In the genomic region with DNA sequence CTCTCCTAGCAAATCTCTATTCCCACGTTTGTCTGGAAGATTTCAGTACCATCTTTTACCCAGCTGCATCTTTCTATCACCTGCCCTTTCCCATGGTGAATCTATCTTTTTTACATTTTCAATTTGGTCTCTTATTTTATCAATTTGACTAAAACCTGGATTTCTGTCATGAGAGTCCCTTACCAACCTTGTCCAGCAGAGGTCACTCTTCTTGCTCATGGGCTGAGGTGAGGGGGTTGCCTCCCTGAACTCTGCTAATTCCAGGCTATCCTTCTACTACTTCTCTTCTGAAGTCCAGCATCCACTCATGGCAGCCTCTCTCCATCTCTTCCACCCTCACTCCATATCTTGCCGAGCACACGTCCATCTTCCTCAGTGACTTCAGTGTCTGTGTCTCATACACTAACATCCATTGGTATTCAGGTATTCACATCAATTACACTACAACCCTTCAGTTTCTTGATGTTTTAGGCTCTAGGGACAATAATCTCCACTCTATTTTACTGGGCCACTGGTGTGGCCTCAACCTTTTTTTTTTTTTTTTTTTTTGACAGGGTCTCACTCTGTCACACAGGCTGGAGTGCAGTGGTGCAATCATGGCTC, we compare ENCODE assay signal across 8 cellular contexts. TPM values are rescaled to one million over a fixed set of nuclear protein-coding genes. Genes with fewer than 3 reads are reported as not detected.
DNase-seq lines count a peak whose midpoint lies in the region; ATAC-seq, FAIRE-seq and TF ChIP-seq lines count a peak whose summit lies in the region.

No MANE protein-coding gene starts in this region.

- H3K79me1 ChIP-seq in H1 (ENCODE audit: low read depth, low read length): no peaks in the 10 kb centered on the region

- no peak overlapping the region for H4K5ac ChIP-seq in H1 (ENCODE audit: insufficient read length, low read depth, low read length)

- H3K27ac ChIP-seq in H1 (ENCODE audit: low read depth, low read length): no peak overlapping the region
- no peak overlapping the region for H3K27ac ChIP-seq in osteoblast (ENCODE audit: low read depth, low read length)

- H3K9me3 ChIP-seq in H1 (ENCODE audit: insufficient read depth in 2 of 2, low read depth in 1 of 2, low read length in 1 of 2) (no peaks in the 10 kb centered on the region), osteoblast (ENCODE audit: low read depth, low read length) (no peaks in the 10 kb centered on the region)

- no peaks in the 10 kb centered on the region for H3K79me2 ChIP-seq in H1 (ENCODE audit: control insufficient read depth in 1 of 2, insufficient read depth in 2 of 2, low read length in 2 of 2)
- no peaks in the 10 kb centered on the region for H3K79me2 ChIP-seq in osteoblast (ENCODE audit: insufficient read depth, low read length)

- WGBS in H1 (ENCODE audit: extremely low coverage in 1 of 2, insufficient coverage in 1 of 2, insufficient read length in 1 of 2, insufficient replicate concordance in 2 of 2, low coverage in 1 of 2, low lambda C conversion rate in 2 of 2, missing lambda C conversion rate in 1 of 2), 2 experiments: 31% methylated on average over 3 of the region's 3 CpGs; no CpG with 5 or more reads in 1 of the 2 experiments

- no peak for TF ChIP-seq EP300 in H1 (IDR thresholded peaks at IDR 0.05; ENCODE audit: borderline replicate concordance in 1 of 2, low read depth in 2 of 2, low read length in 2 of 2)

- no peak overlapping the region for H4K8ac ChIP-seq in H1 (ENCODE audit: extremely low read depth, insufficient read depth, low read length)

- H3K4me3 ChIP-seq in AG09309 (ENCODE audit: control insufficient read depth, low read depth, low read length) (no peak overlapping the region), H1 (ENCODE audit: extremely low read depth in 1 of 4, insufficient read depth in 2 of 4, low read depth in 3 of 4, low read length in 4 of 4) (no peak overlapping the region), osteoblast (ENCODE audit: insufficient read depth, low read length) (no peak overlapping the region)

- no peak overlapping the region for H2BK5ac ChIP-seq in H1 (ENCODE audit: low read depth, low read length)

- H2AFZ ChIP-seq in H1 (ENCODE audit: low read length): peak overlapping the region; percentile 78; the same call in 1 of the 2 replicates
- H2AFZ ChIP-seq in osteoblast (ENCODE audit: low read length): no peak overlapping the region

- no peak overlapping the region for H2BK20ac ChIP-seq in H1 (ENCODE audit: low read length)

- no peaks in the 10 kb centered on the region for H3K27me3 ChIP-seq in H1 (replicated peaks in 1 of 4; ENCODE audit: control insufficient read depth in 3 of 4, extremely low read depth in 1 of 4, insufficient read depth in 3 of 4, low read length in 3 of 4)
- H3K27me3 ChIP-seq in osteoblast (ENCODE audit: insufficient read depth, low read length): no peaks in the 10 kb centered on the region

- peak overlapping the region; percentile 83 for H4K91ac ChIP-seq in H1 (replicated peaks; ENCODE audit: insufficient read length, low read length)

- no peak overlapping the region for H3K23ac ChIP-seq in H1 (ENCODE audit: insufficient read length)

- TF ChIP-seq RAD21 in H1 (IDR thresholded peaks at IDR 0.05 in 1 of 2, conservative IDR thresholded peaks at IDR 0.05 in 1 of 2; ENCODE audit: low read depth in 2 of 2, low read length in 2 of 2): peak; percentile 66 to 75

- H3K36me3 ChIP-seq in H1 (ENCODE audit: control insufficient read depth in 2 of 4, insufficient read depth in 4 of 4, low read length in 3 of 4) (no peaks in the 10 kb centered on the region), osteoblast (ENCODE audit: insufficient read depth, low read length) (no peaks in the 10 kb centered on the region)

- H3K4ac ChIP-seq in H1 (replicated peaks; ENCODE audit: insufficient read length, low read depth, low read length): no peak overlapping the region

- H3K4me2 ChIP-seq in H1 (ENCODE audit: insufficient read depth in 1 of 2, low read depth in 2 of 2, low read length in 2 of 2) (no peak overlapping the region), osteoblast (ENCODE audit: insufficient read depth, low read length) (no peak overlapping the region)

- no peaks in the 10 kb centered on the region for H3K23me2 ChIP-seq in H1 (ENCODE audit: low read depth, low read length)

- no peak for TF ChIP-seq POLR2A in H1 (IDR thresholded peaks at IDR 0.05; ENCODE audit: control extremely low read depth in 1 of 2, low read depth in 2 of 2, low read length in 2 of 2)

- DNase-seq in AG09309 (ENCODE audit: low read depth): no peak
- peak; percentile 52 for DNase-seq in GM10266 (ENCODE audit: extremely low spot score)
- DNase-seq in H1 (ENCODE audit: low read depth in 1 of 2, low spot score in 2 of 2): peak in 1 of 2 experiments; percentile 68
- DNase-seq in osteoblast (ENCODE audit: insufficient read length, low spot score, missing footprints): peak; percentile 23
- DNase-seq in cerebellar nuclear complex (lab: John Stamatoyannopoulos, UW): no peak

- TF ChIP-seq CTCF in AG09309 (IDR thresholded peaks at IDR 0.05; ENCODE audit: control insufficient read depth, insufficient read depth, low read depth, low read length, missing control alignments) (peak; percentile 80), GM10266 (IDR thresholded peaks at IDR 0.05; ENCODE audit: control insufficient read depth, insufficient read depth, low read depth, missing control alignments) (peak; percentile 74), H1 (IDR thresholded peaks at IDR 0.05; ENCODE audit: control extremely low read depth in 1 of 3, insufficient read depth in 1 of 3, low read depth in 1 of 3, low read length in 3 of 3) (peak; percentile 59 to 82 (median 69)), osteoblast (IDR thresholded peaks at IDR 0.05; ENCODE audit: extremely low read depth, low read depth, low read length) (peak; percentile 88)

- H3K4me1 ChIP-seq in H1 (replicated peaks in 1 of 4; ENCODE audit: control insufficient read depth in 3 of 4, insufficient read depth in 4 of 4, low read length in 3 of 4) (peaks cover 0 to 4% (median 0%) of the 10 kb centered on the region in 4 experiments; a peak in 1 of 7 replicates), osteoblast (ENCODE audit: insufficient read depth, low read length) (peaks cover 4% of the 10 kb centered on the region)

- H3K56ac ChIP-seq in H1 (replicated peaks; ENCODE audit: insufficient read length, low read depth, low read length): no peak overlapping the region

- no peak overlapping the region for H2BK120ac ChIP-seq in H1 (replicated peaks; ENCODE audit: low read depth, low read length)

- peak; percentile 55 for ATAC-seq in HG03571 (IDR thresholded peaks at IDR 0.05; ENCODE audit: unreplicated experiment)
- ATAC-seq in SK-N-SH treated with all-trans-retinoic acid at 6 μM for 48 hours: peak; percentile 68
- ATAC-seq in GM18858 (IDR thresholded peaks at IDR 0.05; ENCODE audit: unreplicated experiment): no peak

- H3K9ac ChIP-seq in H1 (replicated peaks in 1 of 4; ENCODE audit: extremely low read depth in 1 of 4, low read depth in 3 of 4, low read length in 3 of 4): no peak overlapping the region

- CTCF ChIA-PET in H1 (lab: Charles Lee; ENCODE audit: partially characterized antibody): interaction anchor here (0.5 to 3.9 kb wide), 26 partner anchors 11 to 1401 kb away, joined by 3 to 18 read pairs (median 3); no protein-coding TSS in a partner anchor

- H4K20me1 ChIP-seq in H1 (replicated peaks in 1 of 2; ENCODE audit: control insufficient read depth in 1 of 2, insufficient read depth in 2 of 2, low read length in 2 of 2): no peaks in the 10 kb centered on the region
- no peaks in the 10 kb centered on the region for H4K20me1 ChIP-seq in osteoblast (ENCODE audit: insufficient read depth, low read length)

- FAIRE-seq in H1 (lab: Jason Lieb, UNC): peak; percentile 97

- no peak overlapping the region for H3K14ac ChIP-seq in H1 (ENCODE audit: insufficient read length)

- POLR2A ChIA-PET in H1 (lab: Charles Lee; ENCODE audit: partially characterized antibody): no interaction called here

- peak overlapping the region; percentile 69; the same call in 1 of the 2 replicates for H2BK12ac ChIP-seq in H1 (ENCODE audit: low read depth, low read length)

- H2AK5ac ChIP-seq in H1 (ENCODE audit: low read depth, low read length): no peak overlapping the region

- H3K18ac ChIP-seq in H1 (ENCODE audit: extremely low read depth, low read length): no peak overlapping the region

- no peak overlapping the region for H2BK15ac ChIP-seq in H1 (ENCODE audit: low read length)

TF ChIP-seq in H1, 55 proteins besides CTCF, POLR2A, EP300 and RAD21:
- TF ChIP-seq POLR2AphosphoS5 (IDR thresholded peaks at IDR 0.05; ENCODE audit: low read depth, low read length) (no peak), TAF1 (IDR thresholded peaks at IDR 0.05; ENCODE audit: low read depth, low read length) (no peak), JUND (IDR thresholded peaks at IDR 0.05; ENCODE audit: low read length) (no peak), KDM4A (IDR thresholded peaks at IDR 0.05; ENCODE audit: low read depth, low read length, severe bottlenecking) (no peak)

RNA-seq across cellular contexts. Expression of gene ZNF827, which starts 17.8 kb away (rescaled TPM):
- total RNA-seq in H1 (2021; fragmentation: NEBNext Ultra II Directional; extraction: Animal tissue kit (Norgen Biotek cat#: 25700)): 23.2 and 25.3 TPM in 2 replicates
- polyA plus RNA-seq in H1 (2011; rRNA removed): 26.2 and 39.9 TPM in 2 replicates
- polyA plus RNA-seq in H1 (2011; cell fraction: cytosol; rRNA removed): 20.8 TPM
- polyA plus RNA-seq in H1 (2011; cell fraction: nucleus; rRNA removed): 82.2 TPM
- polyA plus RNA-seq in H1 (2012, experiment 1 of 2): 14.2 to 20.2 TPM (median 19.7 TPM) in 4 replicates
- polyA plus RNA-seq in H1 (2012, experiment 2 of 2): 2.0 TPM
- polyA plus RNA-seq in H1 (2013, experiment 1 of 2): 15.6 TPM
- polyA plus RNA-seq in H1 (2013, experiment 2 of 2): 13.2 TPM
- 40.4 and 42.2 TPM in 2 replicates for polyA minus RNA-seq in H1 (2011; rRNA and poly(A)+ RNA removed)
- polyA minus RNA-seq in H1 (2011; cell fraction: cytosol; rRNA and poly(A)+ RNA removed): 30.3 TPM
- 68.1 TPM for polyA minus RNA-seq in H1 (2011; cell fraction: nucleus; rRNA and poly(A)+ RNA removed)
- total RNA-seq in osteoblast: 16.3 and 20.0 TPM in 2 replicates

Comparison
In these comparisons a context has a peak if more than half of its experiments do, and no peak if none do; other contexts are left out.
1. DNase-seq: peak in GM10266 (single experiment) and osteoblast (single experiment); none in AG09309 (single experiment) and cerebellar nuclear complex (0 of 2).
2. Peak in every context shown above with its lines, with median percentiles within 50 percentile points of each other: CTCF ChIP-seq.